Comparison of ENCODE assay signal across 35 cellular contexts in genomic region chr7:139114585-139114984, GRCh38.
"Had no signal": no experiment of that assay in that cellular context is flagged by ENCODE, and none has a peak within 500 bp of the region (broad histone marks: within the 10 kb centered on the region; RNA-seq: fewer than 3 reads in every experiment).

No MANE protein-coding gene starts in this region.

- H3K9me3 Mint-ChIP-seq: activated CD4-positive, alpha-beta memory T cell treated with anti-CD3 and anti-CD28 coated beads, Interleukin-2, amount 10 ng/mL, durations not matched to agents 7 days and 5 days; WTC11 had no signal

- H3K27me3 Mint-ChIP-seq: activated CD4-positive, alpha-beta memory T cell treated with anti-CD3 and anti-CD28 coated beads, Interleukin-2, amount 10 ng/mL, durations not matched to agents 7 days and 5 days; activated CD4-positive, alpha-beta T cell treated with anti-CD3 and anti-CD28 coated beads for 36 hours; activated CD4-positive, alpha-beta T cell treated with anti-CD3 and anti-CD28 coated beads, Interleukin-2, amount 10 ng/mL, durations not matched to agents 7 days and 5 days; activated CD8-positive, alpha-beta memory T cell treated with anti-CD3 and anti-CD28 coated beads, Interleukin-2, amount 10 ng/mL, durations not matched to agents 7 days and 5 days; activated naive CD8-positive, alpha-beta T cell; activated naive CD8-positive, alpha-beta T cell treated with anti-CD3 and anti-CD28 coated beads, Interleukin-2, amount 10 ng/mL, durations not matched to agents 7 days and 5 days; activated naive CD8-positive, alpha-beta T cell treated with anti-CD3 and anti-CD28 coated beads, Interleukin-2, amount 50 U/mL, for 24 hours; activated T-cell treated with anti-CD3 and anti-CD28 coated beads, Interleukin-2, amount 50 U/mL, for 24 hours had no signal

- DNase-seq: activated CD4-positive, alpha-beta memory T cell treated with anti-CD3 and anti-CD28 coated beads, Interleukin-2, amount 10 ng/mL, durations not matched to agents 7 days and 5 days; activated CD4-positive, alpha-beta T cell treated with anti-CD3 and anti-CD28 coated beads for 1 hour; activated CD4-positive, alpha-beta T cell treated with anti-CD3 and anti-CD28 coated beads for 36 hours; activated CD4-positive, alpha-beta T cell treated with anti-CD3 and anti-CD28 coated beads for 48 hours; activated CD4-positive, alpha-beta T cell treated with anti-CD3 and anti-CD28 coated beads, Interleukin-2, amount 10 ng/mL, durations not matched to agents 7 days and 5 days; activated CD4-positive, alpha-beta T cell treated with anti-CD3 and anti-CD28 coated beads, Interleukin-2, amount 50 U/mL, for 48 hours; activated CD4-positive, CD25-positive, alpha-beta regulatory T cell; activated CD8-positive, alpha-beta memory T cell treated with anti-CD3 and anti-CD28 coated beads for 24 hours; activated CD8-positive, alpha-beta memory T cell treated with anti-CD3 and anti-CD28 coated beads, Interleukin-2, amount 10 ng/mL, durations not matched to agents 7 days and 5 days; activated CD8-positive, alpha-beta memory T cell treated with anti-CD3 and anti-CD28 coated beads, Interleukin-2, amount 50 U/mL, for 48 hours; activated CD8-positive, alpha-beta T cell treated with anti-CD3 and anti-CD28 coated beads, Interleukin-2, amount 10 ng/mL, durations not matched to agents 7 days and 5 days; activated effector memory CD4-positive, alpha-beta T cell treated with Interleukin-2 at 50 U/mL for 16 hours; activated gamma-delta T cell; activated naive CD4-positive, alpha-beta T cell treated with anti-CD3 and anti-CD28 coated beads for 36 hours; activated naive CD4-positive, alpha-beta T cell treated with anti-CD3 and anti-CD28 coated beads, Interleukin-2, amount 50 U/mL, for 16 hours; activated naive CD8-positive, alpha-beta T cell treated with anti-CD3 and anti-CD28 coated beads, Interleukin-2, amount 10 ng/mL, durations not matched to agents 7 days and 5 days; activated naive CD8-positive, alpha-beta T cell treated with anti-CD3 and anti-CD28 coated beads, Interleukin-2, amount 50 U/mL, for 24 hours; activated T-cell treated with anti-CD3 and anti-CD28 coated beads, Interleukin-2, amount 50 U/mL, for 24 hours; activated T-cell treated with anti-CD3 and anti-CD28 coated beads, Interleukin-2, amount 50 U/mL, for 48 hours; amygdala; anterior cingulate cortex; body of pancreas; brain microvascular endothelial cell; central memory CD4-positive, alpha-beta T cell; T-helper 1 cell; T-helper 2 cell; T-helper 9 cell; WERI-Rb-1 had no signal

- H3K27ac Mint-ChIP-seq: activated CD4-positive, alpha-beta memory T cell treated with anti-CD3 and anti-CD28 coated beads, Interleukin-2, amount 10 ng/mL, durations not matched to agents 7 days and 5 days; activated CD4-positive, alpha-beta T cell treated with anti-CD3 and anti-CD28 coated beads for 36 hours; activated CD4-positive, alpha-beta T cell treated with anti-CD3 and anti-CD28 coated beads, Interleukin-2, amount 10 ng/mL, durations not matched to agents 7 days and 5 days; activated CD8-positive, alpha-beta memory T cell treated with anti-CD3 and anti-CD28 coated beads, Interleukin-2, amount 10 ng/mL, durations not matched to agents 7 days and 5 days; activated CD8-positive, alpha-beta T cell treated with anti-CD3 and anti-CD28 coated beads, Interleukin-2, amount 10 ng/mL, durations not matched to agents 7 days and 5 days; activated naive CD4-positive, alpha-beta T cell treated with anti-CD3 and anti-CD28 coated beads for 36 hours; activated naive CD8-positive, alpha-beta T cell; activated naive CD8-positive, alpha-beta T cell treated with anti-CD3 and anti-CD28 coated beads, Interleukin-2, amount 10 ng/mL, durations not matched to agents 7 days and 5 days; activated naive CD8-positive, alpha-beta T cell treated with anti-CD3 and anti-CD28 coated beads, Interleukin-2, amount 50 U/mL, for 24 hours; activated T-cell treated with anti-CD3 and anti-CD28 coated beads, Interleukin-2, amount 50 U/mL, for 24 hours; activated T-helper 2 cell treated with anti-CD3 and anti-CD28 coated beads, Interferon-gamma antibody, Interleukin-2, Interleukin-4, amounts not matched to agents 10 μg/mL and 5 μg/mL and 100 μg/mL, durations not matched to agents 14 hours and 24 hours and 36 hours; T-helper 1 cell treated with Interleukin-12 subunit alpha and Interleukin-12 subunit beta and Interleukin-4 antibody, amounts not matched to agents 30 μg/mL and 1 μg/mL, for 36 hours; T-helper 2 cell treated with Interferon-gamma antibody and Interleukin-4, amounts not matched to agents 5 μg/mL and 100 μg/mL, for 36 hours; WTC11 had no signal

- H3K4me3 Mint-ChIP-seq: activated CD4-positive, alpha-beta memory T cell treated with anti-CD3 and anti-CD28 coated beads, Interleukin-2, amount 10 ng/mL, durations not matched to agents 7 days and 5 days; activated CD4-positive, alpha-beta T cell treated with anti-CD3 and anti-CD28 coated beads for 36 hours; activated CD4-positive, alpha-beta T cell treated with anti-CD3 and anti-CD28 coated beads, Interleukin-2, amount 10 ng/mL, durations not matched to agents 7 days and 5 days; activated CD8-positive, alpha-beta memory T cell treated with anti-CD3 and anti-CD28 coated beads, Interleukin-2, amount 10 ng/mL, durations not matched to agents 7 days and 5 days; activated CD8-positive, alpha-beta T cell treated with anti-CD3 and anti-CD28 coated beads, Interleukin-2, amount 10 ng/mL, durations not matched to agents 7 days and 5 days; activated naive CD4-positive, alpha-beta T cell treated with anti-CD3 and anti-CD28 coated beads for 36 hours; activated naive CD8-positive, alpha-beta T cell; activated naive CD8-positive, alpha-beta T cell treated with anti-CD3 and anti-CD28 coated beads, Interleukin-2, amount 10 ng/mL, durations not matched to agents 7 days and 5 days; activated naive CD8-positive, alpha-beta T cell treated with anti-CD3 and anti-CD28 coated beads, Interleukin-2, amount 50 U/mL, for 24 hours; activated T-cell treated with anti-CD3 and anti-CD28 coated beads, Interleukin-2, amount 50 U/mL, for 24 hours; T-helper 1 cell treated with Interleukin-12 subunit alpha and Interleukin-12 subunit beta and Interleukin-4 antibody, amounts not matched to agents 30 μg/mL and 1 μg/mL, for 36 hours; T-helper 2 cell treated with Interferon-gamma antibody and Interleukin-4, amounts not matched to agents 5 μg/mL and 100 μg/mL, for 36 hours; WTC11 had no signal

- H3K36me3 Mint-ChIP-seq: activated naive CD8-positive, alpha-beta T cell; WTC11 had no signal

- H3K27ac ChIP-seq: ascending aorta, body of pancreas, brain microvascular endothelial cell, breast epithelium, WERI-Rb-1 had no signal
